Comparison of ENCODE assay signal across 9 cellular contexts in genomic region chr2:190121971-190122370, GRCh38. TPM values are rescaled to one million over a fixed set of nuclear protein-coding genes. Genes with fewer than 3 reads are reported as not detected.
DNase-seq lines count a peak whose midpoint lies in the region; ATAC-seq and TF ChIP-seq lines count a peak whose summit lies in the region.
"Had no signal": no experiment of that assay in that cellular context is flagged by ENCODE, and none has a peak within 500 bp of the region (broad histone marks: within the 10 kb centered on the region; RNA-seq: fewer than 3 reads in every experiment).

No MANE protein-coding gene starts in this region.

- no peak overlapping the region for H3K27ac Mint-ChIP-seq in CD14-positive monocyte

- intact Hi-C loops in psoas muscle (cut with DNase I): loop anchor here in 1 of 2 donors (5.0 kb wide), 1 partner anchor 35 kb away; no protein-coding TSS in a partner anchor
- intact Hi-C loops in CD14-positive monocyte (cut with micrococcal nuclease): no loop called here

- H3K9me3 ChIP-seq in BE2C: no peaks in the 10 kb centered on the region
- H3K9me3 ChIP-seq in psoas muscle: no peaks in the 10 kb centered on the region

- H3K9me3 Mint-ChIP-seq in CD14-positive monocyte: peaks cover 0 to 3% (median 0%) of the 10 kb centered on the region in 7 donors

- WGBS in psoas muscle, 3 donors: 41 to 52% (median 51%) methylated on average over 1 of the region's 1 CpG

- no peaks in the 10 kb centered on the region for H3K4me1 ChIP-seq in BE2C
- no peaks in the 10 kb centered on the region for H3K4me1 ChIP-seq in psoas muscle

- no peak overlapping the region for H3K27ac ChIP-seq in psoas muscle
- H3K27ac ChIP-seq: HL-60 had no signal

- no peaks in the 10 kb centered on the region for H3K27me3 Mint-ChIP-seq in CD14-positive monocyte (ENCODE audit: low read depth in 3 of 3)

- H3K4me1 Mint-ChIP-seq in CD14-positive monocyte: peaks cover 10% of the 10 kb centered on the region

- H3K4me3 Mint-ChIP-seq in CD14-positive monocyte: no peak overlapping the region

- no peak for ATAC-seq in psoas muscle

- no peaks in the 10 kb centered on the region for H3K27me3 ChIP-seq in BE2C
- H3K27me3 ChIP-seq in psoas muscle (ENCODE audit: insufficient read depth in 3 of 3, low read length in 2 of 3): no peaks in the 10 kb centered on the region

- TF ChIP-seq CTCF in BE2C (IDR thresholded peaks at IDR 0.05; ENCODE audit: low read depth, low read length): peak; percentile 71
- TF ChIP-seq CTCF in psoas muscle (IDR thresholded peaks at IDR 0.05): peak; percentile 58
- no peak for TF ChIP-seq CTCF in CD14-positive monocyte (IDR thresholded peaks at IDR 0.05)

- H3K36me3 ChIP-seq in BE2C (no peaks in the 10 kb centered on the region), psoas muscle (ENCODE audit: insufficient read depth in 1 of 2, low read depth in 1 of 2) (no peaks in the 10 kb centered on the region)

- DNase-seq in BE2C: no peak
- peak; percentile 15 for DNase-seq in GM19240 (ENCODE audit: insufficient read length, low spot score)
- peak; percentile 19 for DNase-seq in M059J (ENCODE audit: low read depth)
- DNase-seq in dedifferentiated amniotic fluid mesenchymal stem cell (ENCODE audit: extremely low spot score): peak; percentile 29
- DNase-seq in psoas muscle: no peak
- no peak for DNase-seq in GF-D8 (lab: John Stamatoyannopoulos, UW)
- DNase-seq in occipital lobe (lab: John Stamatoyannopoulos, UW): no peak
- DNase-seq in CD14-positive monocyte (ENCODE audit: low spot score): no peak

- H3K36me3 Mint-ChIP-seq in CD14-positive monocyte: no peaks in the 10 kb centered on the region

- H3K4me3 ChIP-seq in BE2C (ENCODE audit: low read depth, low read length): no peak overlapping the region
- no peak overlapping the region for H3K4me3 ChIP-seq in psoas muscle

RNA-seq across cellular contexts. Expression of gene MSTN, which starts 59.4 kb away (rescaled TPM):
- 0.26 TPM for polyA plus RNA-seq in BE2C (2012; ENCODE audit: insufficient read depth, insufficient read length, low read depth)
- 1.0 and 1.2 TPM in 2 replicates for total RNA-seq in M059J (2014; rRNA removed; shearing (Covaris generic))
- total RNA-seq in psoas muscle: 1 to 10 TPM in 2 of 4 donors, under 1 TPM in 2; 0.32 to 6.6 (median 1.3) TPM
- 1 to 10 TPM in 1 of 3 donors, under 1 TPM in 2; 0.08 to 1.6 (median 0.55) TPM for polyA plus RNA-seq in psoas muscle
- 0.94 TPM for total RNA-seq in occipital lobe
- polyA plus RNA-seq in CD14-positive monocyte: not detected

Comparison
In these comparisons a context has a peak if more than half of its experiments do, and no peak if none do; other contexts are left out.
1. DNase-seq: peak in GM19240 (single experiment), M059J (single experiment) and dedifferentiated amniotic fluid mesenchymal stem cell (single experiment); none in BE2C (single experiment), psoas muscle (0 of 2), GF-D8 (single experiment), occipital lobe (single experiment) and CD14-positive monocyte (single experiment).